In the genomic region with DNA sequence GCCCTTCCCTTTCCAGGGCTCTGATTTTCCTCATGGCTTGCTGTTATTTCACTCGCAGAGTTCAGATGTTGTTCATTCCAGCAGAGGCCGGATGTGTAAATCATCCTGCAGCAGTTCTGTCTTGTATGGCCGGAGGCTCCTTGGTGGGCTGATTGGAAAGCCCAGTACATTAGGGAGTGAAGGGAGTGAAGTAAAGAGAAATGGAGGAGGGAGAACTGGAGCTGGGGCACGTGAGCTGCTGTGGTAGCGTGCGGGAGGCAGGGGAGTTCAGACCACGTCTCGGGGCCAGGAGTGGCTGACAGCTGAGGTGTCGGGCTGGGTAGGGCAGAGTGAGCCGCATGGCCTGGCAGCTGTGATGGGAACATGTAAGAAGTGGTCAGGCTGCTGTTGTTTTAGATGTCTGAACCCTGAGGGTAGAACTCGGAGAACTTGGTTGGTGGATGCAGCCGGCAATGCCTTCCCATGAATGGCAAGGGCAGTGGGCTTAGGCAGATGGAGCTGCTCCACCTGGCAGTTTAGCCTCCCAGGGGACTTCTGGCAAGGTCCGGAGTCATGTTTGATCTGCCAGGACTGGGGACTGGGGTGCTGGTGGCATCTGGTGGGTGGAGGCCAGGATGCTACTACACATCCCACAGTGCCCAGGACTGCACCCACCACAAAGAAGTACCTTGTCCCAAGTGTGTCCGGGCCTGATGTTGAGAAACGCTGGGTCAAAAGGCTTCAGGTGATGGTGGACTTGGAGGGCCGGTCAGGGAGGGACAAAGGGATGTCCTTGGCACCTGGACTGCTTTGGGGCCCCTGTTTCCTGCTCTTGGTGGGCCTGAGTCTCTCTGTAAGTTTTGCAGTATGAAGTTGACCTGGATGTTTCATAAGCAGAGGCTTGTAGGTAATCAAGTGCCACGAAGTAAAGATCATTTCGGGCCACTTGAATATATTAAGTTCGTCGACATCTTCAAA, we compare ENCODE assay signal across 12 cellular contexts. TPM values are rescaled to one million over a fixed set of nuclear protein-coding genes. Genes with fewer than 3 reads are reported as not detected.
DNase-seq lines count a peak whose midpoint lies in the region; ATAC-seq and TF ChIP-seq lines count a peak whose summit lies in the region.
"Had no signal": no experiment of that assay in that cellular context is flagged by ENCODE, and none has a peak within 500 bp of the region (broad histone marks: within the 10 kb centered on the region; RNA-seq: fewer than 3 reads in every experiment).

No MANE protein-coding gene starts in this region.

- CTCF ChIA-PET in IMR-90 (lab: Yijun Ruan, JAX): interaction anchor here (1.1 to 1.2 kb wide), 2 partner anchors 29 to 51 kb away, joined by 3 to 4 read pairs; a partner anchor contains a TSS

- TF ChIP-seq RAD21 in IMR-90 (IDR thresholded peaks at IDR 0.05; ENCODE audit: low read length): no peak

- H2AFZ ChIP-seq in IMR-90 (replicated peaks; ENCODE audit: low read length, poor library complexity): peak overlapping the region; percentile 77

- peak overlapping the region; percentile 99 for H2BK5ac ChIP-seq in IMR-90 (ENCODE audit: low read depth, low read length, poor library complexity, severe bottlenecking)

- H4K5ac ChIP-seq in IMR-90 (ENCODE audit: low read depth, low read length): peak overlapping the region; percentile 77

- POLR2A ChIA-PET in IMR-90 (lab: Charles Lee; ENCODE audit: unreplicated experiment): interaction anchor here (0.6 kb wide), 1 partner anchor 272 kb away, joined by 8 read pairs; no protein-coding TSS in a partner anchor

- peak overlapping the region; percentile 30 for H3K4me2 ChIP-seq in IMR-90 (ENCODE audit: low read depth, low read length)

- peaks cover 55 to 91% of the 10 kb centered on the region in 2 experiments for H3K79me1 ChIP-seq in IMR-90 (ENCODE audit: low read depth in 1 of 2, low read length in 2 of 2)

- H2AK5ac ChIP-seq in IMR-90 (ENCODE audit: low read depth, low read length): peak overlapping the region; percentile 96

- no peaks in the 10 kb centered on the region for H3K27me3 ChIP-seq in IMR-90 (ENCODE audit: control insufficient read depth, insufficient read depth, low read length)
- no peaks in the 10 kb centered on the region for H3K27me3 ChIP-seq in breast epithelium
- H3K27me3 ChIP-seq in left lung: no peaks in the 10 kb centered on the region

- peak overlapping the region; percentile 89 to 98 for H4K8ac ChIP-seq in IMR-90 (ENCODE audit: low read depth in 2 of 2, low read length in 2 of 2)

- ATAC-seq in IMR-90 (ENCODE audit: low read depth) (peak; percentile 58), left lung (no peak), HG03108 (IDR thresholded peaks at IDR 0.05; ENCODE audit: unreplicated experiment) (no peak)
- ATAC-seq: activated CD4-positive, CD25-positive, alpha-beta regulatory T cell treated with anti-CD3 and anti-CD28 coated beads, Interleukin-2, amount 50 U/mL, for 24 hours; natural killer cell treated with Interleukin-12 subunit alpha and Interleukin-12 subunit beta and Interleukin-15 and Interleukin-18, amount 100 ng/mL, for 72 hours had no signal

- peak overlapping the region; percentile 95 for H3K23ac ChIP-seq in IMR-90 (ENCODE audit: low read depth, low read length)

- peak overlapping the region; percentile 94 for H2BK20ac ChIP-seq in IMR-90 (ENCODE audit: low read depth, low read length)

- intact Hi-C loops in IMR-90 (cut with micrococcal nuclease): loop anchor here (2.0 kb wide), 1 partner anchor 29 kb away; a partner anchor contains a TSS
- intact Hi-C loops in breast epithelium (cut with DNase I; ENCODE audit: low total_unique reads): no loop called here
- intact Hi-C loops in left lung (cut with DNase I): no loop called here

- peak overlapping the region; percentile 83 for H3K14ac ChIP-seq in IMR-90 (replicated peaks; ENCODE audit: low read depth, low read length)

- 49% methylated on average over 11 of the region's 20 CpGs; no CpG with 5 or more reads in 1 of the 2 experiments for WGBS in IMR-90 (ENCODE audit: extremely low coverage in 2 of 2, insufficient read length in 1 of 2), 2 experiments

- no peak overlapping the region for H3K4me3 ChIP-seq in IMR-90 (ENCODE audit: insufficient read depth, low read depth, low read length)
- H3K4me3 ChIP-seq in breast epithelium: peak overlapping the region in 1 of 3 donors; percentile 2
- no peak overlapping the region for H3K4me3 ChIP-seq in left lung

- dilution Hi-C loops in IMR-90 (cut with HindIII; ENCODE audit: low sequenced_read_pairs, unreplicated experiment): no loop called here

- H3K56ac ChIP-seq in IMR-90 (ENCODE audit: extremely low read depth, insufficient read depth, low read length): peak overlapping the region; percentile 87

- peaks cover 47% of the 10 kb centered on the region for H3K9me1 ChIP-seq in IMR-90 (ENCODE audit: insufficient read depth, low read length)

- H3K9ac ChIP-seq in IMR-90 (ENCODE audit: low read depth, low read length): peak overlapping the region; percentile 36

- peak overlapping the region; percentile 80 for H3K18ac ChIP-seq in IMR-90 (ENCODE audit: low read depth, low read length)

- H3K36me3 ChIP-seq in IMR-90 (ENCODE audit: control insufficient read depth, insufficient read depth, low read length) (no peaks in the 10 kb centered on the region; the same call in 1 of the 2 replicates), breast epithelium (no peaks in the 10 kb centered on the region), left lung (no peaks in the 10 kb centered on the region)

- no TSS peak for BruUV-seq in IMR-90 (replicated peaks; lab: Mats Ljungman, UMichigan)

- H3K9me3 ChIP-seq in IMR-90 (ENCODE audit: control insufficient read depth, insufficient read depth, low read length) (no peaks in the 10 kb centered on the region), breast epithelium (no peaks in the 10 kb centered on the region), left lung (no peaks in the 10 kb centered on the region)

- peaks cover 54% of the 10 kb centered on the region for H3K4me1 ChIP-seq in IMR-90 (ENCODE audit: control insufficient read depth, insufficient read depth, low read length)
- peaks cover 5 to 6% of the 10 kb centered on the region in 2 donors for H3K4me1 ChIP-seq in breast epithelium
- peaks cover 37 to 79% of the 10 kb centered on the region in 2 donors for H3K4me1 ChIP-seq in left lung

- H2AK9ac ChIP-seq in IMR-90 (replicated peaks; ENCODE audit: low read depth, low read length, poor library complexity): peak overlapping the region; percentile 96

- peak; percentile 20; the same call in 1 of the 2 replicates for TF ChIP-seq POLR2A in IMR-90 (IDR thresholded peaks at IDR 0.05; ENCODE audit: low read depth, low read length)
- no peak for TF ChIP-seq POLR2A in breast epithelium (IDR thresholded peaks at IDR 0.05)

- peak overlapping the region; percentile 57 for H2BK15ac ChIP-seq in IMR-90 (ENCODE audit: low read depth, low read length)

- peak overlapping the region; percentile 97 for H2BK120ac ChIP-seq in IMR-90 (ENCODE audit: low read depth, low read length)

- H3K27ac ChIP-seq in IMR-90 (ENCODE audit: insufficient read depth, low read length) (peak overlapping the region; percentile 95), breast epithelium (peak overlapping the region; percentile 50 to 85), left lung (peak overlapping the region; percentile 45 to 77), substantia nigra (ENCODE audit: low read depth, low read length, poor library complexity, severe bottlenecking) (peak overlapping the region; percentile 20)

- H4K20me1 ChIP-seq in IMR-90 (ENCODE audit: insufficient read depth, low read length): peaks cover 21% of the 10 kb centered on the region

- peak overlapping the region; percentile 98 for H4K91ac ChIP-seq in IMR-90 (ENCODE audit: insufficient read depth, low read depth, low read length)

- TF ChIP-seq CTCF in IMR-90 (conservative IDR thresholded peaks at IDR 0.05; ENCODE audit: low read depth, low read length) (no peak), breast epithelium (IDR thresholded peaks at IDR 0.05) (no peak), left lung (IDR thresholded peaks at IDR 0.05) (no peak)

- in situ Hi-C loops in IMR-90 (cut with MboI; ENCODE audit: low sequenced_read_pairs): no loop called here
- in situ Hi-C loops in ACHN (cut with HindIII; ENCODE audit: low pct_ligation_motif_present, low pct_unique_long_range_greater_than_20kb, low sequenced_read_pairs): no loop called here

- H3K4ac ChIP-seq in IMR-90 (ENCODE audit: low read depth, low read length): peak overlapping the region; percentile 97

- DNase-seq in IMR-90 (peak; percentile 74), breast epithelium (ENCODE audit: low spot score in 2 of 2) (no peak), left lung (peak in 1 of 2 donors; percentile 57), substantia nigra (lab: John Stamatoyannopoulos, UW) (peak in 1 of 49 donors; percentile 27), ACHN (no peak), NCI-H2029 treated with DMSO at 0.1 percent for 48 hours (lab: John Stamatoyannopoulos, UW) (no peak), SKM-1 (lab: John Stamatoyannopoulos, UW; ENCODE audit: unreplicated experiment) (no peak)
- DNase-seq: cortex of kidney, NCI-H2029 had no signal

TF ChIP-seq in IMR-90, 13 proteins besides CTCF, POLR2A, EP300 and RAD21 (continues in another document):
- TF ChIP-seq, protein P1, sequence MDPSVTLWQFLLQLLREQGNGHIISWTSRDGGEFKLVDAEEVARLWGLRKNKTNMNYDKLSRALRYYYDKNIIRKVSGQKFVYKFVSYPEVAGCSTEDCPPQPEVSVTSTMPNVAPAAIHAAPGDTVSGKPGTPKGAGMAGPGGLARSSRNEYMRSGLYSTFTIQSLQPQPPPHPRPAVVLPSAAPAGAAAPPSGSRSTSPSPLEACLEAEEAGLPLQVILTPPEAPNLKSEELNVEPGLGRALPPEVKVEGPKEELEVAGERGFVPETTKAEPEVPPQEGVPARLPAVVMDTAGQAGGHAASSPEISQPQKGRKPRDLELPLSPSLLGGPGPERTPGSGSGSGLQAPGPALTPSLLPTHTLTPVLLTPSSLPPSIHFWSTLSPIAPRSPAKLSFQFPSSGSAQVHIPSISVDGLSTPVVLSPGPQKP (IDR thresholded peaks at IDR 0.05; ENCODE audit: borderline replicate concordance, low read depth, low read length): no peak
- no peak for TF ChIP-seq RCOR1 (IDR thresholded peaks at IDR 0.05; ENCODE audit: insufficient replicate concordance, low read length)
- TF ChIP-seq SMC3 (IDR thresholded peaks at IDR 0.05; ENCODE audit: low read depth, low read length): no peak
- no peak for TF ChIP-seq FOS (IDR thresholded peaks at IDR 0.05; ENCODE audit: low read depth, low read length)
- TF ChIP-seq MAFK (IDR thresholded peaks at IDR 0.05; ENCODE audit: low read depth, low read length): no peak
- peak; percentile 96 for TF ChIP-seq BHLHE40 (IDR thresholded peaks at IDR 0.05; ENCODE audit: low read depth, low read length)

RNA-seq across cellular contexts. Expression of a gene that starts 29.1 kb away (rescaled TPM):
- total RNA-seq in IMR-90 (2012; rRNA removed) (19.7 and 26.9 TPM in 2 replicates), breast epithelium (10 to 100 TPM; 14.5 to 24.2 (median 21.0) TPM), left lung (10 to 100 TPM; 21.1 to 27.3 TPM)
- 25.0 and 28.1 TPM in 2 replicates for polyA plus RNA-seq in IMR-90 (2012; rRNA removed)
- polyA plus RNA-seq in IMR-90 (2012; cell fraction: cytosol; rRNA removed): 10.0 and 11.4 TPM in 2 replicates
- 23.8 and 56.1 TPM in 2 replicates for polyA plus RNA-seq in IMR-90 (2012; cell fraction: nucleus; rRNA removed; ENCODE audit: low replicate concordance)
- total RNA-seq: natural killer cell treated with Interleukin-12 subunit alpha and Interleukin-12 subunit beta and Interleukin-15 and Interleukin-18, amount 100 ng/mL, for 72 hours had no signal

Comparison
In these comparisons a context has a peak if more than half of its experiments do, and no peak if none do; other contexts are left out.
1. H3K27ac ChIP-seq: peak in every context shown above with its lines; median percentile 95 in IMR-90; 68 in breast epithelium; 61 in left lung; 20 in substantia nigra.